13 cellular contexts compared by ENCODE assay signal in genomic region chr1:232943679-232944252, GRCh38. TPM values are rescaled to one million over a fixed set of nuclear protein-coding genes. Genes with fewer than 3 reads are reported as not detected.
DNase-seq lines count a peak whose midpoint lies in the region; ATAC-seq and TF ChIP-seq lines count a peak whose summit lies in the region.
"Had no signal": no experiment of that assay in that cellular context is flagged by ENCODE, and none has a peak within 500 bp of the region (broad histone marks: within the 10 kb centered on the region; RNA-seq: fewer than 3 reads in every experiment).

No MANE protein-coding gene starts in this region.

- H3K9ac ChIP-seq in neural progenitor cell: no peak overlapping the region
- H3K9ac ChIP-seq in PC-3 (ENCODE audit: low read length): no peak overlapping the region

- intact Hi-C loops in activated B cell treated with CpG ODN at 0.5 μM for 24 hours (cut with micrococcal nuclease): no loop called here
- intact Hi-C loops in PC-3 (cut with micrococcal nuclease): no loop called here

- CTCF ChIA-PET in activated B cell treated with CpG ODN at 0.5 μM for 24 hours (lab: Charles Lee): interaction anchor here (0.8 kb wide), 1 partner anchor 8 kb away, joined by 3 read pairs; no protein-coding TSS in a partner anchor
- CTCF ChIA-PET in PC-3 (lab: Charles Lee): no interaction called here

- H3F3A ChIP-seq in GM23338 (replicated peaks; ENCODE audit: low read depth) (no peaks in the 10 kb centered on the region), neural progenitor cell (ENCODE audit: low read depth) (no peaks in the 10 kb centered on the region), PC-3 (ENCODE audit: low read length, unreplicated experiment) (no peaks in the 10 kb centered on the region)

- H3K27ac Mint-ChIP-seq in GM23338: no peak overlapping the region
- no peak overlapping the region for H3K27ac Mint-ChIP-seq in activated B cell treated with CpG ODN at 0.5 μM for 24 hours
- H3K27ac Mint-ChIP-seq in neural progenitor cell: peak overlapping the region; percentile 69

- DNase-seq in DMS 273 (lab: John Stamatoyannopoulos, UW; ENCODE audit: unreplicated experiment): peak; percentile 12
- no peak for DNase-seq in DMS 273 treated with DMSO at 0.1 percent for 48 hours (lab: John Stamatoyannopoulos, UW)
- no peak for DNase-seq in GM23338 (ENCODE audit: low spot score)
- no peak for DNase-seq in activated B cell treated with CpG ODN at 0.5 μM for 24 hours
- no peak for DNase-seq in neural progenitor cell (ENCODE audit: low spot score)
- no peak for DNase-seq in DMS79 treated with DMSO at 0.1 percent for 48 hours (lab: John Stamatoyannopoulos, UW)
- no peak for DNase-seq in PC-3
- DNase-seq in CD1c-positive myeloid dendritic cell (ENCODE audit: extremely low spot score): no peak
- DNase-seq: HCEC 1CT, NCI-H524 treated with DMSO at 0.1 percent for 48 hours, tibial artery had no signal

- H3K79me2 ChIP-seq in GM23338 (replicated peaks; ENCODE audit: insufficient read depth): no peaks in the 10 kb centered on the region
- no peaks in the 10 kb centered on the region for H3K79me2 ChIP-seq in neural progenitor cell (ENCODE audit: low read depth)
- no peaks in the 10 kb centered on the region for H3K79me2 ChIP-seq in PC-3 (ENCODE audit: low read length)

- H3K4me2 ChIP-seq in GM23338 (no peak overlapping the region), neural progenitor cell (no peak overlapping the region), PC-3 (ENCODE audit: low read length) (no peak overlapping the region)

- H3K27ac ChIP-seq in GM23338 (ENCODE audit: low read depth) (no peak overlapping the region), neural progenitor cell (no peak overlapping the region), PC-3 (ENCODE audit: low read length) (no peak overlapping the region)
- H3K27ac ChIP-seq: 22Rv1, skin epidermis, tibial artery had no signal

- H3K4me1 ChIP-seq in GM23338 (ENCODE audit: insufficient read depth) (no peaks in the 10 kb centered on the region), neural progenitor cell (peaks cover 5% of the 10 kb centered on the region), PC-3 (ENCODE audit: insufficient read depth, low read length) (no peaks in the 10 kb centered on the region)
- H3K4me1 ChIP-seq: tibial artery had no signal

- H4K20me1 ChIP-seq in GM23338 (replicated peaks; ENCODE audit: insufficient read depth) (no peaks in the 10 kb centered on the region), neural progenitor cell (ENCODE audit: low read depth) (no peaks in the 10 kb centered on the region), PC-3 (ENCODE audit: low read length) (no peaks in the 10 kb centered on the region)

- H3K36me3 Mint-ChIP-seq in GM23338 (ENCODE audit: low read depth): no peaks in the 10 kb centered on the region
- H3K36me3 Mint-ChIP-seq in activated B cell treated with CpG ODN at 0.5 μM for 24 hours (ENCODE audit: low read depth): no peaks in the 10 kb centered on the region
- H3K36me3 Mint-ChIP-seq in neural progenitor cell: no peaks in the 10 kb centered on the region

- no peaks in the 10 kb centered on the region for H3K9me3 Mint-ChIP-seq in GM23338
- peaks cover 2% of the 10 kb centered on the region for H3K9me3 Mint-ChIP-seq in activated B cell treated with CpG ODN at 0.5 μM for 24 hours
- H3K9me3 Mint-ChIP-seq in neural progenitor cell: peaks cover 7% of the 10 kb centered on the region

- BruUV-seq in PC-3 (replicated peaks; lab: Mats Ljungman, UMichigan): no TSS peak

- no peak for TF ChIP-seq CTCF in GM23338 (conservative IDR thresholded peaks at IDR 0.05; ENCODE audit: low read depth in 2 of 2)
- no peak for TF ChIP-seq CTCF in activated B cell treated with CpG ODN at 0.5 μM for 24 hours (IDR thresholded peaks at IDR 0.05)
- no peak for TF ChIP-seq CTCF in neural progenitor cell (IDR thresholded peaks at IDR 0.05)
- TF ChIP-seq CTCF in PC-3 (conservative IDR thresholded peaks at IDR 0.05; ENCODE audit: low read depth, low read length): no peak

- H3K27me3 Mint-ChIP-seq in GM23338 (ENCODE audit: insufficient read depth, low read depth, poor library complexity): peaks cover 2% of the 10 kb centered on the region
- peaks cover 7% of the 10 kb centered on the region for H3K27me3 Mint-ChIP-seq in activated B cell treated with CpG ODN at 0.5 μM for 24 hours
- peaks cover 5% of the 10 kb centered on the region for H3K27me3 Mint-ChIP-seq in neural progenitor cell (ENCODE audit: insufficient read depth, low read depth)

- H3K27me3 ChIP-seq in GM23338 (ENCODE audit: insufficient read depth): no peaks in the 10 kb centered on the region
- no peaks in the 10 kb centered on the region for H3K27me3 ChIP-seq in neural progenitor cell
- H3K27me3 ChIP-seq in PC-3 (ENCODE audit: low read length): no peaks in the 10 kb centered on the region

- H3K36me3 ChIP-seq in GM23338 (ENCODE audit: insufficient read depth) (no peaks in the 10 kb centered on the region), neural progenitor cell (no peaks in the 10 kb centered on the region), PC-3 (ENCODE audit: low read depth, low read length) (no peaks in the 10 kb centered on the region)
- H3K36me3 ChIP-seq: tibial artery had no signal

- H3K9me3 ChIP-seq in neural progenitor cell (ENCODE audit: low read depth) (no peaks in the 10 kb centered on the region), PC-3 (ENCODE audit: low read length) (no peaks in the 10 kb centered on the region)
- H3K9me3 ChIP-seq: tibial artery had no signal

- H2AFZ ChIP-seq in GM23338: peak overlapping the region; percentile 15; the same call in 1 of the 2 replicates
- H2AFZ ChIP-seq in neural progenitor cell (replicated peaks): no peak overlapping the region
- H2AFZ ChIP-seq in PC-3 (ENCODE audit: low read length): no peak overlapping the region

- POLR2A ChIA-PET in activated B cell treated with CpG ODN at 0.5 μM for 24 hours (lab: Charles Lee): no interaction called here
- POLR2A ChIA-PET in PC-3 (lab: Charles Lee; ENCODE audit: unreplicated experiment): no interaction called here

- 0 out of 2 replicates have a peak, but pooled peaks cover 7% of the 10 kb centered on the region for H3K9me2 ChIP-seq in GM23338 (ENCODE audit: insufficient read depth)
- H3K9me2 ChIP-seq in PC-3 (replicated peaks; ENCODE audit: low read length): no peaks in the 10 kb centered on the region

- H3K4me3 Mint-ChIP-seq in GM23338: no peak overlapping the region
- H3K4me3 Mint-ChIP-seq in activated B cell treated with CpG ODN at 0.5 μM for 24 hours: no peak overlapping the region
- no peak overlapping the region for H3K4me3 Mint-ChIP-seq in neural progenitor cell

- ATAC-seq in GM23338: no peak
- peak; percentile 42 for ATAC-seq in activated B cell treated with CpG ODN at 0.5 μM for 24 hours (ENCODE audit: low read depth)
- no peak for ATAC-seq in PC-3

- H3K4me1 Mint-ChIP-seq in GM23338: peaks cover 5% of the 10 kb centered on the region; the same call in 1 of the 3 replicates
- H3K4me1 Mint-ChIP-seq in activated B cell treated with CpG ODN at 0.5 μM for 24 hours: peaks cover 13% of the 10 kb centered on the region
- H3K4me1 Mint-ChIP-seq in neural progenitor cell: peaks cover 21% of the 10 kb centered on the region

- H3K4me3 ChIP-seq in GM23338 (no peak overlapping the region), neural progenitor cell (no peak overlapping the region), PC-3 (ENCODE audit: low read length) (no peak overlapping the region)
- H3K4me3 ChIP-seq: skin epidermis, tibial artery had no signal

TF ChIP-seq in GM23338, 12 proteins besides CTCF, POLR2A, EP300 and RAD21 (continues in another document):
- TF ChIP-seq STAT1 (IDR thresholded peaks at IDR 0.05; ENCODE audit: unreplicated experiment) (no peak), EZH2phosphoT487 (IDR thresholded peaks at IDR 0.05; ENCODE audit: unreplicated experiment) (no peak), JUNB (IDR thresholded peaks at IDR 0.05; ENCODE audit: unreplicated experiment) (no peak), POLR2AphosphoS5 (IDR thresholded peaks at IDR 0.05; ENCODE audit: low read depth) (no peak), ZNF331 (CRISPR knock-in tag; IDR thresholded peaks at IDR 0.05; ENCODE audit: low read depth) (no peak), EZH2 (IDR thresholded peaks at IDR 0.05; ENCODE audit: low read depth, unreplicated experiment) (no peak), NANOG (IDR thresholded peaks at IDR 0.05; ENCODE audit: borderline replicate concordance) (no peak), REST (IDR thresholded peaks at IDR 0.05; ENCODE audit: unreplicated experiment) (no peak)

RNA-seq across cellular contexts. Expression of gene NTPCR, which starts 6.6 kb away (rescaled TPM):
- total RNA-seq in GM23338 (2014; rRNA removed; shearing (Covaris generic)): 64.1 and 80.7 TPM in 2 replicates
- polyA plus RNA-seq in GM23338 (2016; fragmentation: Nextera tagmentation; extraction: Ambion mirVana): 150 TPM in 2 replicates
- total RNA-seq in activated B cell treated with CpG ODN at 0.5 μM for 24 hours (17.8 and 19.2 TPM in 2 replicates), neural progenitor cell (ENCODE audit: low replicate concordance) (59.4 and 65.7 TPM in 2 replicates), PC-3 (2014; rRNA removed) (17.5 and 43.1 TPM in 2 replicates)
